ENCODE assay signal across 19 cellular contexts in the genomic region with DNA sequence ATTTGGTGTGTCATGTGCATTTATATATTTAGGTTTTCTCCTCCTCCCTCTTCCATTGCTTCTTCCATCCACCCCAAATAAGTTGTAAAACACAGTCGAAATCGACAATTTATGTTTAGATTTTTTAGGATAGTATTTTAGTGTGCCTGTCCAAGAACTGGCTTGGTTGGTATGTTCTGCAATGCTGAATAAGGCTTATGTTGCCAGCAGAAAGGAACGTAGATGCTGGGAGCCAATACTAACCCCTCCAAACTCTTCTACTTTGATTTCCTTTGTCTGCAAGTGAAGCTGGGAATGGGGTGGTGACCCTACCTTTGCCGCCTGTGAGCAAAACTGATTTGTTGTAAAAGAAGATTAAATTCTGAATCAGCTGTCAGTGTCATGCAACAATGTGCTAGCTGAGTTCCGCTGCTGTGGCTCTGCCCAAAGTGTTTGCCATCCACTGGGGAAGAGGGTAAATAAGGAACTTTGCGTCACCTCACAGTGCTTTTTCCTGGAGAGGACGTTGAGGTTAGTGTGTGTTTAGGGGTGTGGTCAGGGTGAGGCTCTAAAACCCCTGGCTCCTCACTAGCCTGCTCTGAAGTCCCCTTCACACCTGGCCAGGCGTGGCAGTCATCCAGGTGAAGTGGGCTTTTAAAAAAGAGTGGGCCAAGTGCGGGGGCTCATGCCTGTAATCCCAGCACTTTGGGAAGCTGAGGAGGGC. TPM values are rescaled to one million over a fixed set of nuclear protein-coding genes. Genes with fewer than 3 reads are reported as not detected.
DNase-seq lines count a peak whose midpoint lies in the region; ATAC-seq and TF ChIP-seq lines count a peak whose summit lies in the region.
"Had no signal": no experiment of that assay in that cellular context is flagged by ENCODE, and none has a peak within 500 bp of the region (broad histone marks: within the 10 kb centered on the region; RNA-seq: fewer than 3 reads in every experiment).

No MANE protein-coding gene starts in this region.

- DNase-seq in DMS79 treated with DMSO at 0.1 percent for 48 hours (lab: John Stamatoyannopoulos, UW) (peak; percentile 19), DMS79 (lab: John Stamatoyannopoulos, UW) (no peak), PC-3 (peak; percentile 78), right atrium auricular region (ENCODE audit: low spot score) (no peak), GM13976 (ENCODE audit: low spot score) (no peak), trophoblast cell (no peak), HEK293T (ENCODE audit: extremely low spot score) (no peak)
- DNase-seq: 8988T; endodermal cell; KG1; NCI-H2171 treated with DMSO at 0.1 percent for 48 hours; SIG-M5; stimulated activated naive B cell treated with anti-CD40 and anti-IgM and Interleukin-4, amounts not matched to agents 10 μg/mL and 1 μg/mL and 100 μg/mL, for 72 hours; T-helper 2 cell had no signal

- no peaks in the 10 kb centered on the region for H3K9me2 ChIP-seq in PC-3 (replicated peaks; ENCODE audit: low read length)

- H2BK12ac ChIP-seq in trophoblast cell (ENCODE audit: low read length), result no peak overlapping the region

- no CpG with 5 or more reads among the region's 9 CpGs for WGBS in trophoblast cell (ENCODE audit: extremely low coverage, insufficient coverage, insufficient read length)

- TF ChIP-seq CTCF in PC-3 (conservative IDR thresholded peaks at IDR 0.05; ENCODE audit: low read depth, low read length) (no peak), right atrium auricular region (IDR thresholded peaks at IDR 0.05) (no peak), GM13976 (IDR thresholded peaks at IDR 0.05; ENCODE audit: borderline replicate concordance, control extremely low read depth, extremely low read depth, insufficient read depth, missing control alignments) (no peak)

- no peak overlapping the region for H4K91ac ChIP-seq in trophoblast cell (ENCODE audit: low read depth, low read length)

- BruUV-seq in PC-3 (replicated peaks; lab: Mats Ljungman, UMichigan), result no TSS peak

- no peak overlapping the region for H3K18ac ChIP-seq in trophoblast cell (ENCODE audit: low read length)

- no peaks in the 10 kb centered on the region for H3K79me1 ChIP-seq in trophoblast cell (ENCODE audit: low read length)

- peak; percentile 90 for ATAC-seq in PC-3
- ATAC-seq: natural killer cell treated with Interleukin-12 subunit alpha and Interleukin-12 subunit beta and Interleukin-15 and Interleukin-18, amount 100 ng/mL, for 72 hours; stimulated activated naive B cell treated with anti-CD40 and anti-IgM and Interleukin-4, amounts not matched to agents 10 μg/mL and 1 μg/mL and 100 μg/mL, for 72 hours had no signal

- no peak overlapping the region for H2BK120ac ChIP-seq in trophoblast cell (ENCODE audit: insufficient read depth, low read length, poor library complexity)

- H3K4me1 ChIP-seq in PC-3 (ENCODE audit: insufficient read depth, low read length), result peaks cover 25% of the 10 kb centered on the region
- peaks cover 0 to 29% of the 10 kb centered on the region in 2 donors for H3K4me1 ChIP-seq in right atrium auricular region
- peaks cover 24 to 56% (median 54%) of the 10 kb centered on the region in 3 donors for H3K4me1 ChIP-seq in skeletal muscle tissue (ENCODE audit: control insufficient read depth in 3 of 3, insufficient read depth in 3 of 3, low read length in 3 of 3)
- peaks cover 3 to 7% of the 10 kb centered on the region in 2 experiments for H3K4me1 ChIP-seq in trophoblast cell (ENCODE audit: control insufficient read depth in 1 of 2, insufficient read depth in 2 of 2, low read length in 2 of 2)
- H3K4me1 ChIP-seq: HAP-1 had no signal

- no peak overlapping the region for H2AK5ac ChIP-seq in trophoblast cell (ENCODE audit: low read length)

- intact Hi-C loops in PC-3 (cut with micrococcal nuclease), result no loop called here

- no peak overlapping the region for H3K23ac ChIP-seq in trophoblast cell (ENCODE audit: low read length)

- H3K27me3 ChIP-seq in PC-3 (ENCODE audit: low read length) (no peaks in the 10 kb centered on the region), right atrium auricular region (no peaks in the 10 kb centered on the region), skeletal muscle tissue (ENCODE audit: control insufficient read depth in 3 of 3, insufficient read depth in 3 of 3, low read length in 3 of 3) (no peaks in the 10 kb centered on the region), trophoblast cell (ENCODE audit: insufficient read depth, low read length) (no peaks in the 10 kb centered on the region)
- H3K27me3 ChIP-seq: ascending aorta, BLaER1 had no signal

- in situ Hi-C loops in GM13976 (cut with MboI; ENCODE audit: low sequenced_read_pairs, unreplicated experiment), result no loop called here

- H3K79me2 ChIP-seq in PC-3 (ENCODE audit: low read length), result no peaks in the 10 kb centered on the region
- H3K79me2 ChIP-seq in trophoblast cell (ENCODE audit: control insufficient read depth, insufficient read depth, low read length, poor library complexity), result no peaks in the 10 kb centered on the region

- no peak overlapping the region for H3K14ac ChIP-seq in trophoblast cell (ENCODE audit: low read length)

- H4K20me1 ChIP-seq in PC-3 (ENCODE audit: low read length), result no peaks in the 10 kb centered on the region
- H4K20me1 ChIP-seq: BLaER1 had no signal

- peak overlapping the region; percentile 83 for H3K27ac ChIP-seq in PC-3 (ENCODE audit: low read length)
- peak overlapping the region; percentile 73 to 84 for H3K27ac ChIP-seq in right atrium auricular region
- H3K27ac ChIP-seq in skeletal muscle tissue (ENCODE audit: low read depth, low read length), result peak overlapping the region; percentile 64
- H3K27ac ChIP-seq in trophoblast cell (ENCODE audit: low read depth, low read length), result no peak overlapping the region
- H3K27ac ChIP-seq: ascending aorta, BLaER1 had no signal

- H3K4me3 ChIP-seq in PC-3 (ENCODE audit: low read length), result no peak overlapping the region
- no peak overlapping the region for H3K4me3 ChIP-seq in right atrium auricular region
- peak overlapping the region in 1 of 3 donors; percentile 61 for H3K4me3 ChIP-seq in skeletal muscle tissue (ENCODE audit: low read length in 3 of 3)
- H3K4me3 ChIP-seq in trophoblast cell (ENCODE audit: low read depth, low read length), result no peak overlapping the region
- H3K4me3 ChIP-seq: ascending aorta, BLaER1, HAP-1 had no signal

- no peaks in the 10 kb centered on the region for H3K36me3 ChIP-seq in PC-3 (ENCODE audit: low read depth, low read length)
- H3K36me3 ChIP-seq in right atrium auricular region, result no peaks in the 10 kb centered on the region
- H3K36me3 ChIP-seq in skeletal muscle tissue (ENCODE audit: control insufficient read depth in 3 of 3, insufficient read depth in 3 of 3, low read length in 3 of 3), result peaks cover 4 to 6% (median 5%) of the 10 kb centered on the region in 3 donors
- no peaks in the 10 kb centered on the region for H3K36me3 ChIP-seq in trophoblast cell (ENCODE audit: control insufficient read depth in 1 of 2, insufficient read depth in 2 of 2, low read length in 2 of 2)
- H3K36me3 ChIP-seq: ascending aorta, BLaER1, HAP-1 had no signal

- H4K8ac ChIP-seq in trophoblast cell (ENCODE audit: low read depth, low read length), result no peak overlapping the region

- CTCF ChIA-PET in PC-3 (lab: Charles Lee), result interaction anchor here (0.6 kb wide), 1 partner anchor 18 kb away, joined by 5 read pairs; no protein-coding TSS in a partner anchor
- CTCF ChIA-PET in HEK293T (lab: Yijun Ruan, JAX), result no interaction called here

- no peak overlapping the region for H4K12ac ChIP-seq in trophoblast cell (ENCODE audit: low read depth, low read length)

- H2BK5ac ChIP-seq in trophoblast cell (ENCODE audit: low read depth, low read length, poor library complexity), result no peak overlapping the region

- H3K9ac ChIP-seq in PC-3 (ENCODE audit: low read length), result peak overlapping the region; percentile 66
- peak overlapping the region in 1 of 3 donors; percentile 79 for H3K9ac ChIP-seq in skeletal muscle tissue (ENCODE audit: low read depth in 1 of 3, low read length in 3 of 3)
- H3K9ac ChIP-seq in trophoblast cell (ENCODE audit: low read length), result no peak overlapping the region
- H3K9ac ChIP-seq: BLaER1 had no signal

- H3K4me2 ChIP-seq in PC-3 (ENCODE audit: low read length) (peak overlapping the region; percentile 35), trophoblast cell (ENCODE audit: low read length) (no peak overlapping the region)
- H3K4me2 ChIP-seq: BLaER1 had no signal

- no peaks in the 10 kb centered on the region for H3K9me3 ChIP-seq in PC-3 (ENCODE audit: low read length)
- H3K9me3 ChIP-seq in right atrium auricular region, result no peaks in the 10 kb centered on the region
- H3K9me3 ChIP-seq in skeletal muscle tissue (ENCODE audit: control insufficient read depth in 3 of 3, low read length in 3 of 3), result no peaks in the 10 kb centered on the region
- no peaks in the 10 kb centered on the region for H3K9me3 ChIP-seq in trophoblast cell (ENCODE audit: insufficient read depth, low read depth, low read length)
- H3K9me3 ChIP-seq: ascending aorta, BLaER1, HAP-1 had no signal

- H2AFZ ChIP-seq in PC-3 (ENCODE audit: low read length), result no peak overlapping the region
- no peak overlapping the region for H2AFZ ChIP-seq in trophoblast cell (ENCODE audit: insufficient read depth, low read length, poor library complexity)

- POLR2A ChIA-PET in PC-3 (lab: Charles Lee; ENCODE audit: unreplicated experiment) (interaction anchor here (0.7 kb wide), 1 partner anchor 448 kb away, joined by 6 read pairs; no protein-coding TSS in a partner anchor), HEK293T (lab: Yijun Ruan, JAX) (no interaction called here)

- no peaks in the 10 kb centered on the region for H3F3A ChIP-seq in PC-3 (ENCODE audit: low read length, unreplicated experiment)

- no peak overlapping the region for H3K4ac ChIP-seq in trophoblast cell (ENCODE audit: low read depth, low read length)

TF ChIP-seq in HEK293T, 16 proteins besides CTCF, POLR2A, EP300 and RAD21 (continues in another document):
- TF ChIP-seq BHLHE40 (IDR thresholded peaks at IDR 0.05; ENCODE audit: borderline replicate concordance) (no peak), CTBP1 (IDR thresholded peaks at IDR 0.05; ENCODE audit: borderline replicate concordance) (no peak), ARNT (IDR thresholded peaks at IDR 0.05) (no peak), HDGF (IDR thresholded peaks at IDR 0.05; ENCODE audit: borderline replicate concordance) (no peak), NFRKB (IDR thresholded peaks at IDR 0.05) (no peak), TARDBP (IDR thresholded peaks at IDR 0.05) (no peak), L3MBTL2 (conservative IDR thresholded peaks at IDR 0.05) (no peak), ELF4 (IDR thresholded peaks at IDR 0.05) (no peak), SUZ12 (IDR thresholded peaks at IDR 0.05) (no peak), ZNF384 (IDR thresholded peaks at IDR 0.05) (no peak), FOXK2 (IDR thresholded peaks at IDR 0.05) (no peak), SP1 (IDR thresholded peaks at IDR 0.05) (no peak), LEF1 (IDR thresholded peaks at IDR 0.05; ENCODE audit: borderline replicate concordance) (no peak)

RNA-seq across cellular contexts. Expression of gene TACC2, which starts 44.4 kb away (rescaled TPM):
- total RNA-seq in PC-3 (2014; rRNA removed), result 27.9 and 31.7 TPM in 2 replicates
- 100 to 1,000 TPM; 247 to 286 TPM for total RNA-seq in right atrium auricular region
- 37.6 TPM for total RNA-seq in skeletal muscle tissue
- polyA plus RNA-seq in trophoblast cell (2013), result 18.5 and 18.7 TPM in 2 replicates
- total RNA-seq: natural killer cell treated with Interleukin-12 subunit alpha and Interleukin-12 subunit beta and Interleukin-15 and Interleukin-18, amount 100 ng/mL, for 72 hours had no signal

RNA-seq across cellular contexts. Expression of gene NSMCE4A, which starts 58.4 kb away (rescaled TPM):
- total RNA-seq in PC-3 (2014; rRNA removed), result 46.3 and 47.3 TPM in 2 replicates
- 10 to 100 TPM; 34.2 to 34.9 TPM for total RNA-seq in right atrium auricular region
- 31.3 TPM for total RNA-seq in skeletal muscle tissue
- 33.3 and 34.1 TPM in 2 replicates for polyA plus RNA-seq in trophoblast cell (2013)

Comparison
In these comparisons a context has a peak if more than half of its experiments do, and no peak if none do; other contexts are left out.
1. DNase-seq: peak in DMS79 treated with DMSO at 0.1 percent for 48 hours (single experiment) and PC-3 (single experiment); none in DMS79 (single experiment), right atrium auricular region (single experiment), GM13976 (single experiment), trophoblast cell (0 of 2) and HEK293T (single experiment).